Comparison of ENCODE assay signal across 12 cellular contexts in genomic region chr14:22552001-22552826, GRCh38. TPM values are rescaled to one million over a fixed set of nuclear protein-coding genes. Genes with fewer than 3 reads are reported as not detected.
DNase-seq lines count a peak whose midpoint lies in the region; ATAC-seq and TF ChIP-seq lines count a peak whose summit lies in the region.
"Had no signal": no experiment of that assay in that cellular context is flagged by ENCODE, and none has a peak within 500 bp of the region (broad histone marks: within the 10 kb centered on the region; RNA-seq: fewer than 3 reads in every experiment).

No MANE protein-coding gene starts in this region.

- peak overlapping the region; percentile 23 for H3K27ac Mint-ChIP-seq in Caco-2 (ENCODE audit: unreplicated experiment)
- H3K27ac Mint-ChIP-seq in activated naive CD8-positive, alpha-beta T cell treated with anti-CD3 and anti-CD28 coated beads for 36 hours = peak overlapping the region; percentile 93
- H3K27ac Mint-ChIP-seq in nephron progenitor cell = no peak overlapping the region

- TF ChIP-seq CTCF in Caco-2 (IDR thresholded peaks at IDR 0.05; ENCODE audit: insufficient read depth in 1 of 2, low read depth in 1 of 2, low read length in 1 of 2, severe bottlenecking in 1 of 2, unreplicated experiment in 1 of 2) (no peak), Peyer's patch (IDR thresholded peaks at IDR 0.05) (no peak), nephron progenitor cell (IDR thresholded peaks at IDR 0.05) (no peak)

- H3K9me3 ChIP-seq in Caco-2 (no peaks in the 10 kb centered on the region), Peyer's patch (no peaks in the 10 kb centered on the region)
- H3K9me3 ChIP-seq: psoas muscle had no signal

- CTCF ChIA-PET in Caco-2 (lab: Charles Lee) = interaction anchor here (1.4 to 2.1 kb wide), 2 partner anchors 18 to 101 kb away, joined by 6 to 11 read pairs; no protein-coding TSS in a partner anchor

- BruUV-seq in Caco-2 (replicated peaks; lab: Mats Ljungman, UMichigan) = no TSS peak

- ATAC-seq in HG03457 (IDR thresholded peaks at IDR 0.05; ENCODE audit: unreplicated experiment) = no peak
- ATAC-seq: psoas muscle had no signal

- H3K4me3 ChIP-seq in Caco-2 (ENCODE audit: low read depth, low read length) = no peak overlapping the region
- no peak overlapping the region for H3K4me3 ChIP-seq in Peyer's patch
- H3K4me3 ChIP-seq: psoas muscle had no signal

- no peaks in the 10 kb centered on the region for H3K36me3 ChIP-seq in Caco-2 (ENCODE audit: control insufficient read depth, insufficient read depth, low read length)
- no peaks in the 10 kb centered on the region for H3K36me3 ChIP-seq in Peyer's patch

- H3K4me3 Mint-ChIP-seq in Caco-2 (ENCODE audit: unreplicated experiment) (no peak overlapping the region), nephron progenitor cell (peak overlapping the region; percentile 49)
- H3K4me3 Mint-ChIP-seq in activated naive CD8-positive, alpha-beta T cell treated with anti-CD3 and anti-CD28 coated beads for 36 hours = peak overlapping the region; percentile 82

- H3K4me1 ChIP-seq in Caco-2 (peaks cover 27% of the 10 kb centered on the region), Peyer's patch (peaks cover 0 to 34% (median 31%) of the 10 kb centered on the region in 4 donors)

- no peaks in the 10 kb centered on the region for H3K9me3 Mint-ChIP-seq in Caco-2 (ENCODE audit: unreplicated experiment)
- peaks cover 2% of the 10 kb centered on the region for H3K9me3 Mint-ChIP-seq in activated naive CD8-positive, alpha-beta T cell treated with anti-CD3 and anti-CD28 coated beads for 36 hours
- no peaks in the 10 kb centered on the region for H3K9me3 Mint-ChIP-seq in nephron progenitor cell

- H3K27me3 ChIP-seq in Caco-2 (replicated peaks; ENCODE audit: control insufficient read depth, insufficient read depth, low read length) (no peaks in the 10 kb centered on the region), Peyer's patch (no peaks in the 10 kb centered on the region)

- H3K4me1 Mint-ChIP-seq in Caco-2 (ENCODE audit: low read depth, unreplicated experiment) = peaks cover 20% of the 10 kb centered on the region
- peaks cover 86% of the 10 kb centered on the region for H3K4me1 Mint-ChIP-seq in activated naive CD8-positive, alpha-beta T cell treated with anti-CD3 and anti-CD28 coated beads for 36 hours
- H3K4me1 Mint-ChIP-seq in nephron progenitor cell = peaks cover 65% of the 10 kb centered on the region

- H3K36me3 Mint-ChIP-seq in Caco-2 (ENCODE audit: insufficient read depth, unreplicated experiment) = peaks cover 6% of the 10 kb centered on the region
- H3K36me3 Mint-ChIP-seq in activated naive CD8-positive, alpha-beta T cell treated with anti-CD3 and anti-CD28 coated beads for 36 hours = peaks cover 70% of the 10 kb centered on the region
- H3K36me3 Mint-ChIP-seq in nephron progenitor cell (ENCODE audit: low read depth) = no peaks in the 10 kb centered on the region

- DNase-seq in Caco-2 (no peak), Peyer's patch (no peak), nephron progenitor cell (no peak), NCI-H1048 (lab: John Stamatoyannopoulos, UW) (no peak), NCI-H2107 (lab: John Stamatoyannopoulos, UW) (no peak), NCI-H446 (lab: John Stamatoyannopoulos, UW) (no peak)
- no peak for DNase-seq in activated naive CD8-positive, alpha-beta T cell treated with anti-CD3 and anti-CD28 coated beads for 36 hours
- DNase-seq: mammary epithelial cell, NCI-H1092 treated with DMSO at 0.1 percent for 48 hours, NCI-H446 treated with DMSO at 0.1 percent for 48 hours, psoas muscle had no signal

- H3K27ac ChIP-seq in Peyer's patch = peak overlapping the region; percentile 49 to 86 (median 68)
- H3K27ac ChIP-seq: psoas muscle had no signal

- H3K27me3 Mint-ChIP-seq in Caco-2 (ENCODE audit: insufficient read depth, unreplicated experiment) = no peaks in the 10 kb centered on the region
- H3K27me3 Mint-ChIP-seq in activated naive CD8-positive, alpha-beta T cell treated with anti-CD3 and anti-CD28 coated beads for 36 hours = peaks cover 11% of the 10 kb centered on the region
- H3K27me3 Mint-ChIP-seq in nephron progenitor cell (ENCODE audit: low read depth, poor library complexity) = peaks cover 4% of the 10 kb centered on the region

- POLR2A ChIA-PET in Caco-2 (lab: Charles Lee) = interaction anchor here (0.5 to 0.8 kb wide), 2 partner anchors 37 to 355 kb away, joined by 3 to 5 read pairs; partner anchors contain the start of gene DAD1

- intact Hi-C loops in Caco-2 (cut with micrococcal nuclease; ENCODE audit: unreplicated experiment) = loop anchor here (10.0 kb wide), 1 partner anchor 237 kb away; no protein-coding TSS in a partner anchor

- TF ChIP-seq POLR2A in Peyer's patch (IDR thresholded peaks at IDR 0.05) = no peak

RNA-seq across cellular contexts. Expression of gene DAD1, which starts 36.8 kb away (rescaled TPM):
- 151 and 160 TPM in 2 replicates for total RNA-seq in Caco-2 (2022)
- 100 to 1,000 TPM in 2 of 4 donors, 10 to 100 TPM in 2; 52.0 to 173 (median 123) TPM for total RNA-seq in Peyer's patch
- total RNA-seq in activated naive CD8-positive, alpha-beta T cell treated with anti-CD3 and anti-CD28 coated beads for 36 hours = 100 to 1,000 TPM; 197 to 208 TPM

RNA-seq across cellular contexts. Expression of gene ABHD4, which starts 45.9 kb away (rescaled TPM):
- total RNA-seq in Caco-2 (2022) (64.5 and 73.5 TPM in 2 replicates), Peyer's patch (10 to 100 TPM; 28.1 to 51.4 (median 42.8) TPM)
- total RNA-seq in activated naive CD8-positive, alpha-beta T cell treated with anti-CD3 and anti-CD28 coated beads for 36 hours = 1 to 10 TPM; 8.2 to 8.7 TPM
